12 cellular contexts compared by ENCODE assay signal in genomic region chr2:176496756-176497155, GRCh38.
"Had no signal": no experiment of that assay in that cellular context is flagged by ENCODE, and none has a peak within 500 bp of the region (broad histone marks: within the 10 kb centered on the region; RNA-seq: fewer than 3 reads in every experiment).

No MANE protein-coding gene starts in this region.

- H3K36me3 ChIP-seq: gastroesophageal sphincter, neural progenitor cell, stomach, thyroid gland, vagina, WERI-Rb-1 had no signal

- ATAC-seq: activated T-helper 17 cell treated with anti-CD3 and anti-CD28 coated beads, Interleukin-2, amount 50 U/mL, for 72 hours; gastroesophageal sphincter; left ventricle myocardium superior had no signal

- H3K4me3 ChIP-seq: gastroesophageal sphincter, neural progenitor cell, skin epidermis, stomach, thyroid gland, vagina had no signal

- H3K9me3 ChIP-seq: gastroesophageal sphincter, stomach, thyroid gland, vagina had no signal

- H3K27me3 ChIP-seq: gastroesophageal sphincter, thyroid gland, vagina had no signal

- DNase-seq: activated CD4-positive, alpha-beta T cell treated with anti-CD3 and anti-CD28 coated beads for 4 hours; activated naive CD4-positive, alpha-beta T cell treated with anti-CD3 and anti-CD28 coated beads for 36 hours; effector CD4-positive, alpha-beta T cell; left ventricle myocardium superior; stomach; thyroid gland; WERI-Rb-1 had no signal

- H3K27ac ChIP-seq: neural progenitor cell, thyroid gland, vagina, WERI-Rb-1 had no signal
